14 cellular contexts compared by ENCODE assay signal in genomic region chr3:180102134-180102533, GRCh38.
"Had no signal": no experiment of that assay in that cellular context is flagged by ENCODE, and none has a peak within 500 bp of the region (broad histone marks: within the 10 kb centered on the region; RNA-seq: fewer than 3 reads in every experiment).

No MANE protein-coding gene starts in this region.

- H3K27ac Mint-ChIP-seq: activated naive CD8-positive, alpha-beta T cell treated with anti-CD3 and anti-CD28 coated beads for 36 hours; activated T-helper 1 cell treated with anti-CD3 and anti-CD28 coated beads, Interleukin-12 subunit alpha, Interleukin-12 subunit beta, Interleukin-2, Interleukin-4 antibody, amounts not matched to agents 30 ng/mL and 10 ng/mL and 1 ng/mL, durations not matched to agents 14 hours and 24 hours and 36 hours; dendritic cell treated with granulocyte-macrophage colony-stimulating factor and Interleukin-4, amounts not matched to agents 40 ng/mL and 50 ng/mL, for 4 days; effector memory CD8-positive, alpha-beta T cell; stimulated activated memory B cell treated with anti-CD40 and anti-IgM and Interleukin-4, amounts not matched to agents 10 μg/mL and 1 μg/mL and 100 μg/mL, for 72 hours had no signal

- H3K4me3 Mint-ChIP-seq: activated naive CD8-positive, alpha-beta T cell treated with anti-CD3 and anti-CD28 coated beads for 36 hours; activated T-helper 1 cell treated with anti-CD3 and anti-CD28 coated beads, Interleukin-12 subunit alpha, Interleukin-12 subunit beta, Interleukin-2, Interleukin-4 antibody, amounts not matched to agents 30 ng/mL and 10 ng/mL and 1 ng/mL, durations not matched to agents 14 hours and 24 hours and 36 hours; dendritic cell treated with granulocyte-macrophage colony-stimulating factor and Interleukin-4, amounts not matched to agents 40 ng/mL and 50 ng/mL, for 4 days; effector memory CD8-positive, alpha-beta T cell; neural crest cell; stimulated activated memory B cell treated with anti-CD40 and anti-IgM and Interleukin-4, amounts not matched to agents 10 μg/mL and 1 μg/mL and 100 μg/mL, for 72 hours had no signal

- H3K4me1 Mint-ChIP-seq: activated naive CD8-positive, alpha-beta T cell treated with anti-CD3 and anti-CD28 coated beads for 36 hours; neural crest cell; stimulated activated memory B cell treated with anti-CD40 and anti-IgM and Interleukin-4, amounts not matched to agents 10 μg/mL and 1 μg/mL and 100 μg/mL, for 72 hours had no signal

- H3K36me3 Mint-ChIP-seq: activated naive CD8-positive, alpha-beta T cell treated with anti-CD3 and anti-CD28 coated beads for 36 hours; stimulated activated memory B cell treated with anti-CD40 and anti-IgM and Interleukin-4, amounts not matched to agents 10 μg/mL and 1 μg/mL and 100 μg/mL, for 72 hours had no signal

- H3K9me3 ChIP-seq: tibial nerve had no signal

- H3K27me3 ChIP-seq: brain microvascular endothelial cell, tibial nerve had no signal

- H3K4me3 ChIP-seq: lung, tibial nerve had no signal

- H3K79me2 ChIP-seq: parathyroid adenoma had no signal

- H2AFZ ChIP-seq: parathyroid adenoma had no signal

- DNase-seq: activated CD4-positive, alpha-beta T cell treated with anti-CD3 and anti-CD28 coated beads, Interleukin-2, amount 50 U/mL, for 1 hour; activated naive CD8-positive, alpha-beta T cell treated with anti-CD3 and anti-CD28 coated beads for 36 hours; brain microvascular endothelial cell; cerebellar nuclear complex; effector memory CD8-positive, alpha-beta T cell; midbrain had no signal

- H3K9me3 Mint-ChIP-seq: activated naive CD8-positive, alpha-beta T cell treated with anti-CD3 and anti-CD28 coated beads for 36 hours; activated T-helper 1 cell treated with anti-CD3 and anti-CD28 coated beads, Interleukin-12 subunit alpha, Interleukin-12 subunit beta, Interleukin-2, Interleukin-4 antibody, amounts not matched to agents 30 ng/mL and 10 ng/mL and 1 ng/mL, durations not matched to agents 14 hours and 24 hours and 36 hours; dendritic cell treated with granulocyte-macrophage colony-stimulating factor and Interleukin-4, amounts not matched to agents 40 ng/mL and 50 ng/mL, for 4 days; stimulated activated memory B cell treated with anti-CD40 and anti-IgM and Interleukin-4, amounts not matched to agents 10 μg/mL and 1 μg/mL and 100 μg/mL, for 72 hours had no signal

- H3K9ac ChIP-seq: parathyroid adenoma had no signal

- H3K27ac ChIP-seq: brain microvascular endothelial cell, parathyroid adenoma, tibial nerve had no signal

- ATAC-seq: activated CD4-positive, CD25-positive, alpha-beta regulatory T cell treated with anti-CD3 and anti-CD28 coated beads, Interleukin-2, amount 50 U/mL, for 24 hours; effector memory CD8-positive, alpha-beta T cell; stimulated activated memory B cell treated with anti-CD40 and anti-IgM and Interleukin-4, amounts not matched to agents 10 μg/mL and 1 μg/mL and 100 μg/mL, for 72 hours had no signal

- H3K36me3 ChIP-seq: brain microvascular endothelial cell, tibial nerve had no signal

- H3K4me1 ChIP-seq: parathyroid adenoma, tibial nerve had no signal

- H3K27me3 Mint-ChIP-seq: dendritic cell treated with granulocyte-macrophage colony-stimulating factor and Interleukin-4, amounts not matched to agents 40 ng/mL and 50 ng/mL, for 4 days; effector memory CD8-positive, alpha-beta T cell had no signal
